23 cellular contexts compared by ENCODE assay signal in the genomic region with DNA sequence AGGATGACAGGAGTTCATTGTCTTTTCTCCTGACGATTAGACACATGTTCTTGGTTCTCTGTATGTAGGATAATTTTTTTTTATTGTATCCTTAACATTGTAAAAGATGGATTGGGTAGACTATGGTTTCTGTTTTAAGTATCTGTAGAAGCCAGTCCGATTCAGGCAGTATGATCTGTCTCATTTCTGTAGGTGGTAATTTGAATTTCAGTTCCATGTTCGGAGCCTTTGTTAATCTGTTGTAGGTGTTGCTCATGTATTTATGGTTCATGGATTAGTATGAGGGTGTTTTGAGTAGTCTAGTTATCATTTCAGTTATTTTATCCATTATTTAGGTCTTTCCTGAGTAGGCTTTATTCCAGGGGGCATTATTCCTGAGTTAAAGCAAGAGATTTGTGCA. TPM values are rescaled to one million over a fixed set of nuclear protein-coding genes. Genes with fewer than 3 reads are reported as not detected.
"Had no signal": no experiment of that assay in that cellular context is flagged by ENCODE, and none has a peak within 500 bp of the region (broad histone marks: within the 10 kb centered on the region; RNA-seq: fewer than 3 reads in every experiment).

No MANE protein-coding gene starts in this region.

- ATAC-seq: activated T-cell treated with anti-CD3 and anti-CD28 coated beads, Interleukin-2, amount 50 U/mL, for 72 hours; heart left ventricle; left cardiac atrium; natural killer cell treated with Interleukin-12 subunit alpha and Interleukin-12 subunit beta and Interleukin-15 and Interleukin-18, amount 100 ng/mL, for 72 hours had no signal

- H3K27me3 Mint-ChIP-seq: activated B cell treated with CpG ODN at 0.5 μM for 24 hours; activated CD4-positive, alpha-beta memory T cell treated with anti-CD3 and anti-CD28 coated beads for 36 hours; memory B cell; natural killer cell treated with Interleukin-12 subunit alpha and Interleukin-12 subunit beta and Interleukin-15 and Interleukin-18, amount 100 ng/mL, for 72 hours; progenitor cell of endocrine pancreas; stimulated activated naive CD8-positive, alpha-beta T cell treated with anti-CD3 and anti-CD28 coated beads, Interleukin-15, Interleukin-2, amounts not matched to agents 100 ng/mL and 50 ng/mL, for 24 hours had no signal

- H3K27me3 ChIP-seq: esophagus squamous epithelium, heart left ventricle, tibial artery had no signal

- FAIRE-seq: islet of Langerhans, urothelium cell line had no signal

- H3K4me3 ChIP-seq: coronary artery, esophagus squamous epithelium, heart left ventricle, tibial artery had no signal

- DNase-seq: activated B cell treated with CpG ODN at 0.5 μM for 24 hours; activated CD4-positive, alpha-beta memory T cell treated with anti-CD3 and anti-CD28 coated beads for 36 hours; activated CD4-positive, alpha-beta T cell treated with anti-CD3 and anti-CD28 coated beads for 4 hours; activated effector memory CD4-positive, alpha-beta T cell treated with Interleukin-2 at 50 U/mL for 16 hours; activated naive CD4-positive, alpha-beta T cell treated with anti-CD3 and anti-CD28 coated beads for 36 hours; activated T-cell treated with anti-CD3 and anti-CD28 coated beads, Interleukin-2, amount 50 U/mL, for 72 hours; amygdala; cerebellar nuclear complex; esophagus squamous epithelium; heart left ventricle; left cardiac atrium; retina; stimulated activated CD4-positive, alpha-beta T cell treated with anti-CD3 and anti-CD28 coated beads, Interleukin-12 subunit alpha, Interleukin-12 subunit beta, amount 100 ng/mL, for 4 hours; stimulated activated CD4-positive, alpha-beta T cell treated with anti-CD3 and anti-CD28 coated beads, Interleukin-1b, Interleukin-23, amount 100 ng/mL, for 48 hours; T1000; tibial artery had no signal

- H3K36me3 Mint-ChIP-seq: natural killer cell treated with Interleukin-12 subunit alpha and Interleukin-12 subunit beta and Interleukin-15 and Interleukin-18, amount 100 ng/mL, for 72 hours had no signal

- H3K36me3 ChIP-seq: esophagus squamous epithelium, heart left ventricle, tibial artery had no signal

- H3K4me1 Mint-ChIP-seq: memory B cell had no signal

- H3K4me1 ChIP-seq: esophagus squamous epithelium, heart left ventricle, tibial artery had no signal

- H3K27ac ChIP-seq: coronary artery, esophagus squamous epithelium, heart left ventricle, tibial artery had no signal

- H3K4me3 Mint-ChIP-seq: activated B cell treated with CpG ODN at 0.5 μM for 24 hours; activated CD4-positive, alpha-beta memory T cell treated with anti-CD3 and anti-CD28 coated beads for 36 hours; activated naive CD4-positive, alpha-beta T cell treated with anti-CD3 and anti-CD28 coated beads for 36 hours; activated T-cell treated with anti-CD3 and anti-CD28 coated beads, Interleukin-2, amount 50 U/mL, for 72 hours; memory B cell; natural killer cell treated with Interleukin-12 subunit alpha and Interleukin-12 subunit beta and Interleukin-15 and Interleukin-18, amount 100 ng/mL, for 72 hours; stimulated activated naive CD8-positive, alpha-beta T cell treated with anti-CD3 and anti-CD28 coated beads, Interleukin-15, Interleukin-2, amounts not matched to agents 100 ng/mL and 50 ng/mL, for 24 hours had no signal

RNA-seq across cellular contexts. Expression of a gene that starts 32.4 kb away (rescaled TPM):
- total RNA-seq: activated CD4-positive, alpha-beta memory T cell treated with anti-CD3 and anti-CD28 coated beads for 36 hours; activated naive CD4-positive, alpha-beta T cell treated with anti-CD3 and anti-CD28 coated beads for 36 hours; activated T-cell treated with anti-CD3 and anti-CD28 coated beads, Interleukin-2, amount 50 U/mL, for 72 hours; natural killer cell treated with Interleukin-12 subunit alpha and Interleukin-12 subunit beta and Interleukin-15 and Interleukin-18, amount 100 ng/mL, for 72 hours had no signal
